ENCODE assay signal across 12 cellular contexts in genomic region chr1:42951588-42951987, GRCh38. TPM values are rescaled to one million over a fixed set of nuclear protein-coding genes. Genes with fewer than 3 reads are reported as not detected.
DNase-seq lines count a peak whose midpoint lies in the region; ATAC-seq and TF ChIP-seq lines count a peak whose summit lies in the region.
"Had no signal": no experiment of that assay in that cellular context is flagged by ENCODE, and none has a peak within 500 bp of the region (broad histone marks: within the 10 kb centered on the region; RNA-seq: fewer than 3 reads in every experiment).

No MANE protein-coding gene starts in this region.

- H3K4me1 Mint-ChIP-seq in CD4-positive, alpha-beta memory T cell, result peaks cover 63 to 94% (median 83%) of the 10 kb centered on the region in 4 donors
- H3K4me1 Mint-ChIP-seq in H9, result peaks cover 77 to 88% of the 10 kb centered on the region in 2 experiments
- peaks cover 50% of the 10 kb centered on the region for H3K4me1 Mint-ChIP-seq in activated T-helper 17 cell treated with anti-CD3 and anti-CD28 coated beads, Interleukin-2, amount 50 U/mL, for 72 hours
- peaks cover 37 to 95% (median 93%) of the 10 kb centered on the region in 4 donors for H3K4me1 Mint-ChIP-seq in naive thymus-derived CD8-positive, alpha-beta T cell

- intact Hi-C loops in CD4-positive, alpha-beta memory T cell (cut with micrococcal nuclease), result no loop called here
- intact Hi-C loops in ascending aorta (cut with DNase I), result loop anchor here (10.0 kb wide), 1 partner anchor 1457 kb away; no protein-coding TSS in a partner anchor
- intact Hi-C loops in transverse colon (cut with DNase I; ENCODE audit: low total_unique reads), result no loop called here

- peaks cover 5% of the 10 kb centered on the region for H3K36me3 ChIP-seq in CD4-positive, alpha-beta memory T cell (ENCODE audit: insufficient read depth, low read length)
- no peaks in the 10 kb centered on the region for H3K36me3 ChIP-seq in ascending aorta
- no peaks in the 10 kb centered on the region for H3K36me3 ChIP-seq in transverse colon

- H2BK120ac ChIP-seq in H9 (ENCODE audit: low read depth, low read length, poor library complexity, severe bottlenecking), result no peak overlapping the region

- no peaks in the 10 kb centered on the region for H3K27me3 Mint-ChIP-seq in CD4-positive, alpha-beta memory T cell
- H3K27me3 Mint-ChIP-seq in H9 (ENCODE audit: low read depth), result no peaks in the 10 kb centered on the region; the same call in 1 of the 2 replicates
- no peaks in the 10 kb centered on the region for H3K27me3 Mint-ChIP-seq in activated T-helper 17 cell treated with anti-CD3 and anti-CD28 coated beads, Interleukin-2, amount 50 U/mL, for 72 hours
- H3K27me3 Mint-ChIP-seq in naive thymus-derived CD8-positive, alpha-beta T cell, result no peaks in the 10 kb centered on the region

- H3K9me3 ChIP-seq in CD4-positive, alpha-beta memory T cell (ENCODE audit: control insufficient read depth in 1 of 2, low read length in 2 of 2), result no peaks in the 10 kb centered on the region
- H3K9me3 ChIP-seq in H9 (ENCODE audit: control insufficient read depth, low read depth, low read length) (no peaks in the 10 kb centered on the region), ascending aorta (no peaks in the 10 kb centered on the region), transverse colon (no peaks in the 10 kb centered on the region)
- H3K9me3 ChIP-seq: Caco-2 had no signal

- H3K9ac ChIP-seq in H9 (ENCODE audit: extremely low read depth, insufficient read length, low read length), result no peak overlapping the region

- H4K91ac ChIP-seq in H9 (ENCODE audit: insufficient read length, low read depth, low read length), result no peak overlapping the region

- no peak for DNase-seq in CD4-positive, alpha-beta memory T cell
- DNase-seq in H9 (no peak), ascending aorta (ENCODE audit: low spot score in 2 of 2) (no peak), transverse colon (no peak)
- no peak for DNase-seq in naive thymus-derived CD8-positive, alpha-beta T cell
- DNase-seq in activated CD8-positive, alpha-beta memory T cell treated with anti-CD3 and anti-CD28 coated beads, Interleukin-2, amount 50 U/mL, for 48 hours, result no peak
- DNase-seq: Caco-2, dermis blood vessel endothelial cell, NCI-H1092 treated with DMSO at 0.1 percent for 48 hours, NCI-H524 treated with DMSO at 0.1 percent for 48 hours had no signal

- peaks cover 3% of the 10 kb centered on the region for H3K79me1 ChIP-seq in H9 (ENCODE audit: insufficient read depth, low read depth, low read length, poor library complexity, severe bottlenecking)

- no peak overlapping the region for H3K23ac ChIP-seq in H9 (ENCODE audit: insufficient read length, low read depth, low read length)

- no peak overlapping the region for H2BK15ac ChIP-seq in H9 (ENCODE audit: low read depth, low read length)

- peak overlapping the region; percentile 39 to 72 (median 64) for H3K4me3 Mint-ChIP-seq in CD4-positive, alpha-beta memory T cell
- peak overlapping the region in 1 of 2 experiments; percentile 68; a peak in 1 of 5 replicates for H3K4me3 Mint-ChIP-seq in H9
- peak overlapping the region; percentile 91 for H3K4me3 Mint-ChIP-seq in activated T-helper 17 cell treated with anti-CD3 and anti-CD28 coated beads, Interleukin-2, amount 50 U/mL, for 72 hours
- H3K4me3 Mint-ChIP-seq in naive thymus-derived CD8-positive, alpha-beta T cell, result peak overlapping the region in 9 of 10 donors; percentile 4 to 79 (median 65)

- no CpG with 5 or more reads among the region's 1 CpG for WGBS in H9 (ENCODE audit: extremely low coverage, insufficient read length, low lambda C conversion rate)
- 93% methylated on average over 1 of the region's 1 CpG; no CpG with 5 or more reads in 1 of the 2 donors for WGBS in transverse colon (ENCODE audit: low coverage in 1 of 2), 2 donors

- no peak overlapping the region for H2BK5ac ChIP-seq in H9 (ENCODE audit: insufficient read length, low read length)

- H2BK20ac ChIP-seq in H9 (ENCODE audit: low read depth, low read length, poor library complexity, severe bottlenecking), result no peak overlapping the region

- no peak for ATAC-seq in activated T-helper 17 cell treated with anti-CD3 and anti-CD28 coated beads, Interleukin-2, amount 50 U/mL, for 72 hours (replicated peaks)
- no peak for ATAC-seq in naive thymus-derived CD8-positive, alpha-beta T cell
- no peak for ATAC-seq in HG02678 (IDR thresholded peaks at IDR 0.05; ENCODE audit: unreplicated experiment)

- H3K18ac ChIP-seq in H9 (ENCODE audit: insufficient read length, low read depth, low read length), result no peak overlapping the region

- no peak overlapping the region for H4K5ac ChIP-seq in H9 (ENCODE audit: insufficient read length, low read depth, low read length)

- no peak overlapping the region for H4K8ac ChIP-seq in H9 (replicated peaks; ENCODE audit: insufficient read length, low read depth, low read length)

- no peak overlapping the region for H2AK5ac ChIP-seq in H9 (ENCODE audit: insufficient read length, low read length)

- no peak overlapping the region for H3T11ph ChIP-seq in H9 (ENCODE audit: low read length)

- TF ChIP-seq CTCF in H9 (conservative IDR thresholded peaks at IDR 0.05) (no peak), ascending aorta (IDR thresholded peaks at IDR 0.05) (no peak), transverse colon (IDR thresholded peaks at IDR 0.05) (no peak)

- no peak overlapping the region for H2AFZ ChIP-seq in H9 (ENCODE audit: low read length)

- H3K14ac ChIP-seq in H9 (ENCODE audit: insufficient read depth, low read length), result no peak overlapping the region

- H3K79me2 ChIP-seq in H9 (ENCODE audit: insufficient read depth, low read length), result peaks cover 88% of the 10 kb centered on the region

- POLR2A ChIA-PET in CD4-positive, alpha-beta memory T cell (lab: Charles Lee; ENCODE audit: partially characterized antibody), result interaction anchor here (1.2 to 23.8 kb wide), 5 partner anchors 0 to 122 kb away, joined by 5 to 555 read pairs (median 46); partner anchors contain the start of gene SLC2A1
- POLR2A ChIA-PET in naive thymus-derived CD8-positive, alpha-beta T cell (lab: Charles Lee), result interaction anchor here (0.6 to 5.0 kb wide), 8 partner anchors 7 to 83 kb away, joined by 3 to 27 read pairs (median 16); no protein-coding TSS in a partner anchor

- peaks cover 1% of the 10 kb centered on the region for H3K23me2 ChIP-seq in H9 (ENCODE audit: insufficient read length, low read depth, low read length, poor library complexity, severe bottlenecking)

- H3K27ac Mint-ChIP-seq in CD4-positive, alpha-beta memory T cell, result peak overlapping the region; percentile 54 to 97 (median 70)
- H3K27ac Mint-ChIP-seq in H9, result peak overlapping the region in 2 of 3 experiments; percentile 53 to 84; a peak in 3 of 7 replicates
- H3K27ac Mint-ChIP-seq in activated T-helper 17 cell treated with anti-CD3 and anti-CD28 coated beads, Interleukin-2, amount 50 U/mL, for 72 hours, result peak overlapping the region; percentile 57
- H3K27ac Mint-ChIP-seq in naive thymus-derived CD8-positive, alpha-beta T cell, result peak overlapping the region in 8 of 10 donors; percentile 63 to 95 (median 82)

- no peak overlapping the region for H3K4ac ChIP-seq in H9 (ENCODE audit: low read depth, low read length)

- no peaks in the 10 kb centered on the region for H3K9me3 Mint-ChIP-seq in CD4-positive, alpha-beta memory T cell
- H3K9me3 Mint-ChIP-seq in H9, result no peaks in the 10 kb centered on the region; a peak in 1 of 5 replicates
- H3K9me3 Mint-ChIP-seq in activated T-helper 17 cell treated with anti-CD3 and anti-CD28 coated beads, Interleukin-2, amount 50 U/mL, for 72 hours, result no peaks in the 10 kb centered on the region
- no peaks in the 10 kb centered on the region for H3K9me3 Mint-ChIP-seq in naive thymus-derived CD8-positive, alpha-beta T cell

- H3K4me3 ChIP-seq in CD4-positive, alpha-beta memory T cell (ENCODE audit: low read length in 2 of 2), result no peak overlapping the region
- H3K4me3 ChIP-seq in ascending aorta, result no peak overlapping the region
- H3K4me3 ChIP-seq in transverse colon, result no peak overlapping the region

- no peak overlapping the region for H2BK12ac ChIP-seq in H9 (ENCODE audit: insufficient read length, low read depth, low read length)

- peaks cover 13 to 15% of the 10 kb centered on the region in 2 donors for H3K36me3 Mint-ChIP-seq in CD4-positive, alpha-beta memory T cell
- H3K36me3 Mint-ChIP-seq in H9 (ENCODE audit: insufficient read depth in 1 of 3, low read depth in 3 of 3), result peaks cover 44 to 83% (median 70%) of the 10 kb centered on the region in 3 experiments
- H3K36me3 Mint-ChIP-seq in activated T-helper 17 cell treated with anti-CD3 and anti-CD28 coated beads, Interleukin-2, amount 50 U/mL, for 72 hours (ENCODE audit: low read depth), result peaks cover 100% of the 10 kb centered on the region
- H3K36me3 Mint-ChIP-seq in naive thymus-derived CD8-positive, alpha-beta T cell, result peaks cover 0 to 31% (median 0%) of the 10 kb centered on the region in 3 donors

- H3K27ac ChIP-seq in CD4-positive, alpha-beta memory T cell (ENCODE audit: low read depth, low read length), result peak overlapping the region; percentile 34
- H3K27ac ChIP-seq in H9 (ENCODE audit: insufficient read length, low read depth, low read length) (no peak overlapping the region), ascending aorta (no peak overlapping the region), transverse colon (peak overlapping the region in 1 of 4 donors; percentile 66)

- no peak for TF ChIP-seq POLR2A in transverse colon (IDR thresholded peaks at IDR 0.05)

- peaks cover 93% of the 10 kb centered on the region for H3K4me1 ChIP-seq in CD4-positive, alpha-beta memory T cell (ENCODE audit: insufficient read depth, low read length)
- H3K4me1 ChIP-seq in H9 (ENCODE audit: insufficient read depth, low read length), result peaks cover 18% of the 10 kb centered on the region
- H3K4me1 ChIP-seq in ascending aorta, result peaks cover 5 to 22% of the 10 kb centered on the region in 2 donors
- peaks cover 0 to 48% (median 22%) of the 10 kb centered on the region in 4 donors for H3K4me1 ChIP-seq in transverse colon

- peaks cover 4% of the 10 kb centered on the region for H4K20me1 ChIP-seq in H9 (ENCODE audit: control insufficient read depth, insufficient read depth, insufficient read length)

- CTCF ChIA-PET in CD4-positive, alpha-beta memory T cell (lab: Charles Lee; ENCODE audit: partially characterized antibody), result interaction anchor here (0.7 to 5.9 kb wide), 5 partner anchors 10 to 122 kb away, joined by 3 to 42 read pairs (median 4); no protein-coding TSS in a partner anchor

- H3K27me3 ChIP-seq in CD4-positive, alpha-beta memory T cell (ENCODE audit: insufficient read depth, low read length), result no peaks in the 10 kb centered on the region
- H3K27me3 ChIP-seq in H9 (ENCODE audit: insufficient read depth, low read length), result no peaks in the 10 kb centered on the region
- H3K27me3 ChIP-seq in ascending aorta, result no peaks in the 10 kb centered on the region
- H3K27me3 ChIP-seq in transverse colon, result no peaks in the 10 kb centered on the region

- no peak for TF ChIP-seq EP300 in transverse colon (IDR thresholded peaks at IDR 0.05; ENCODE audit: low read depth)

- no peak overlapping the region for H3K56ac ChIP-seq in H9 (ENCODE audit: insufficient read length, low read depth, low read length)

- no peak overlapping the region for H3K4me2 ChIP-seq in H9 (ENCODE audit: insufficient read depth, insufficient read length, low read length)

- in situ Hi-C loops in transverse colon (cut with MboI; ENCODE audit: low pct_ligation_motif_present in 1 of 4, low pct_unique_long_range_greater_than_20kb in 1 of 4, low sequenced_read_pairs in 3 of 4), result no loop called here

RNA-seq across cellular contexts. Expression of gene SLC2A1, which starts 7.1 kb away (rescaled TPM):
- 10 to 100 TPM; 57.5 to 58.4 TPM for total RNA-seq in CD4-positive, alpha-beta memory T cell
- 10 to 100 TPM; 22.7 to 29.9 TPM for polyA plus RNA-seq in CD4-positive, alpha-beta memory T cell
- total RNA-seq in H9 (2021) (186 and 187 TPM in 2 replicates), ascending aorta (15.5 TPM), transverse colon (10 to 100 TPM; 37.2 to 98.9 (median 69.1) TPM)
- total RNA-seq in activated T-helper 17 cell treated with anti-CD3 and anti-CD28 coated beads, Interleukin-2, amount 50 U/mL, for 72 hours, result 100 to 1,000 TPM; 217 to 280 TPM
- 10 to 100 TPM; 57.2 to 57.3 TPM for total RNA-seq in naive thymus-derived CD8-positive, alpha-beta T cell
- polyA plus RNA-seq in naive thymus-derived CD8-positive, alpha-beta T cell, result 10 to 100 TPM; 17.7 to 22.8 (median 22.0) TPM
